ENCODE assay signal across 7 cellular contexts in genomic region chr13:45108716-45109706, GRCh38. TPM values are rescaled to one million over a fixed set of nuclear protein-coding genes. Genes with fewer than 3 reads are reported as not detected.
DNase-seq lines count a peak whose midpoint lies in the region; ATAC-seq and TF ChIP-seq lines count a peak whose summit lies in the region.

No MANE protein-coding gene starts in this region.

- intact Hi-C loops in psoas muscle (cut with DNase I) = no loop called here
- intact Hi-C loops in left lung (cut with DNase I) = no loop called here

- H3K4me1 Mint-ChIP-seq in activated T-helper 17 cell treated with anti-CD3 and anti-CD28 coated beads, Interleukin-2, amount 50 U/mL, for 72 hours = no peaks in the 10 kb centered on the region

- 49 to 61% (median 59%) methylated on average over 14 to 16 of the region's 16 CpGs for WGBS in psoas muscle, 3 donors

- H3K9me3 ChIP-seq in psoas muscle (no peaks in the 10 kb centered on the region), left lung (no peaks in the 10 kb centered on the region)

- H3K27me3 ChIP-seq in psoas muscle (ENCODE audit: insufficient read depth in 3 of 3, low read length in 2 of 3) (no peaks in the 10 kb centered on the region), left lung (no peaks in the 10 kb centered on the region)

- H3K4me1 ChIP-seq in psoas muscle (no peaks in the 10 kb centered on the region), left lung (no peaks in the 10 kb centered on the region)

- no peaks in the 10 kb centered on the region for H3K9me3 Mint-ChIP-seq in activated T-helper 17 cell treated with anti-CD3 and anti-CD28 coated beads, Interleukin-2, amount 50 U/mL, for 72 hours

- no peak for TF ChIP-seq CTCF in psoas muscle (IDR thresholded peaks at IDR 0.05)
- TF ChIP-seq CTCF in left lung (IDR thresholded peaks at IDR 0.05) = no peak

- DNase-seq in GM19238 (ENCODE audit: insufficient read length, low spot score) = peak; percentile 37
- peak in 1 of 2 donors; percentile 15 for DNase-seq in psoas muscle
- DNase-seq in DMS79 treated with DMSO at 0.1 percent for 48 hours (lab: John Stamatoyannopoulos, UW) = no peak
- no peak for DNase-seq in left lung
- no peak for DNase-seq in midbrain (lab: John Stamatoyannopoulos, UW)

- H3K27ac Mint-ChIP-seq in activated T-helper 17 cell treated with anti-CD3 and anti-CD28 coated beads, Interleukin-2, amount 50 U/mL, for 72 hours = no peak overlapping the region

- H3K27ac ChIP-seq in psoas muscle (no peak overlapping the region), left lung (no peak overlapping the region)

- no peaks in the 10 kb centered on the region for H3K36me3 Mint-ChIP-seq in activated T-helper 17 cell treated with anti-CD3 and anti-CD28 coated beads, Interleukin-2, amount 50 U/mL, for 72 hours (ENCODE audit: low read depth)

- H3K36me3 ChIP-seq in psoas muscle (ENCODE audit: insufficient read depth in 1 of 2, low read depth in 1 of 2) = no peaks in the 10 kb centered on the region
- H3K36me3 ChIP-seq in left lung = no peaks in the 10 kb centered on the region

- ATAC-seq in HG02973 (IDR thresholded peaks at IDR 0.05; ENCODE audit: unreplicated experiment) (peak; percentile 85), psoas muscle (peak; percentile 48 to 91 (median 88)), left lung (no peak)
- peak; percentile 88 for ATAC-seq in activated T-helper 17 cell treated with anti-CD3 and anti-CD28 coated beads, Interleukin-2, amount 50 U/mL, for 72 hours (replicated peaks)

- peaks cover 12% of the 10 kb centered on the region for H3K27me3 Mint-ChIP-seq in activated T-helper 17 cell treated with anti-CD3 and anti-CD28 coated beads, Interleukin-2, amount 50 U/mL, for 72 hours

- H3K4me3 ChIP-seq in psoas muscle (no peak overlapping the region), left lung (no peak overlapping the region)

- no peak overlapping the region for H3K4me3 Mint-ChIP-seq in activated T-helper 17 cell treated with anti-CD3 and anti-CD28 coated beads, Interleukin-2, amount 50 U/mL, for 72 hours

RNA-seq across cellular contexts. Expression of gene GTF2F2, which starts 11.3 kb away (rescaled TPM):
- 10 to 100 TPM; 12.5 to 25.0 TPM for total RNA-seq in activated T-helper 17 cell treated with anti-CD3 and anti-CD28 coated beads, Interleukin-2, amount 50 U/mL, for 72 hours
- total RNA-seq in psoas muscle (10 to 100 TPM; 12.9 to 23.2 (median 15.4) TPM), left lung (10 to 100 TPM; 15.5 to 16.5 TPM)
- polyA plus RNA-seq in psoas muscle = 10 to 100 TPM; 19.2 to 23.5 (median 23.0) TPM
